Comparison of ENCODE assay signal across 15 cellular contexts in genomic region chr6:139099984-139100383, GRCh38. TPM values are rescaled to one million over a fixed set of nuclear protein-coding genes. Genes with fewer than 3 reads are reported as not detected.
DNase-seq lines count a peak whose midpoint lies in the region; ATAC-seq, FAIRE-seq and TF ChIP-seq lines count a peak whose summit lies in the region.
"Had no signal": no experiment of that assay in that cellular context is flagged by ENCODE, and none has a peak within 500 bp of the region (broad histone marks: within the 10 kb centered on the region; RNA-seq: fewer than 3 reads in every experiment).

No MANE protein-coding gene starts in this region.

- no peaks in the 10 kb centered on the region for H3K9me2 ChIP-seq in PC-3 (replicated peaks; ENCODE audit: low read length)

- H3K79me2 ChIP-seq in PC-3 (ENCODE audit: low read length), result no peaks in the 10 kb centered on the region

- no peaks in the 10 kb centered on the region for H3K36me3 Mint-ChIP-seq in Calu3 (ENCODE audit: insufficient read depth, unreplicated experiment)
- H3K36me3 Mint-ChIP-seq: CD14-positive monocyte had no signal

- POLR2A ChIA-PET in PC-3 (lab: Charles Lee; ENCODE audit: unreplicated experiment), result no interaction called here

- ATAC-seq in GM18907 (IDR thresholded peaks at IDR 0.05; ENCODE audit: unreplicated experiment) (peak; percentile 95), GM21723 (IDR thresholded peaks at IDR 0.05; ENCODE audit: unreplicated experiment) (peak; percentile 92), HG03175 (IDR thresholded peaks at IDR 0.05; ENCODE audit: unreplicated experiment) (peak; percentile 64), PC-3 (no peak)
- ATAC-seq: left ventricle myocardium superior had no signal

- no peak overlapping the region for H3K27ac Mint-ChIP-seq in Calu3 (ENCODE audit: unreplicated experiment)
- H3K27ac Mint-ChIP-seq: CD14-positive monocyte had no signal

- H3K36me3 ChIP-seq in PC-3 (ENCODE audit: low read depth, low read length), result no peaks in the 10 kb centered on the region
- H3K36me3 ChIP-seq: tibial artery had no signal

- TF ChIP-seq CTCF in Calu3 (IDR thresholded peaks at IDR 0.05; ENCODE audit: unreplicated experiment), result no peak
- no peak for TF ChIP-seq CTCF in PC-3 (conservative IDR thresholded peaks at IDR 0.05; ENCODE audit: low read depth, low read length)

- no peaks in the 10 kb centered on the region for H3K9me3 ChIP-seq in PC-3 (ENCODE audit: low read length)
- H3K9me3 ChIP-seq: tibial artery had no signal

- no peaks in the 10 kb centered on the region for H3K4me1 Mint-ChIP-seq in Calu3 (ENCODE audit: low read depth, unreplicated experiment)
- H3K4me1 Mint-ChIP-seq: CD14-positive monocyte had no signal

- no peaks in the 10 kb centered on the region for H3K9me3 Mint-ChIP-seq in Calu3 (ENCODE audit: low read depth, unreplicated experiment)

- TF ChIP-seq POLR2A in GM12891 (IDR thresholded peaks at IDR 0.05; ENCODE audit: low read depth, low read length), result no peak

- H3K27me3 ChIP-seq in PC-3 (ENCODE audit: low read length), result no peaks in the 10 kb centered on the region
- H3K27me3 ChIP-seq: tibial artery had no signal

- no peak overlapping the region for H3K4me3 Mint-ChIP-seq in Calu3 (ENCODE audit: low read depth, unreplicated experiment)
- H3K4me3 Mint-ChIP-seq: CD14-positive monocyte had no signal

- H3F3A ChIP-seq in PC-3 (ENCODE audit: low read length, unreplicated experiment), result no peaks in the 10 kb centered on the region

- CTCF ChIA-PET in Calu3 (lab: Charles Lee) (no interaction called here), PC-3 (lab: Charles Lee) (no interaction called here)

- intact Hi-C loops in Calu3 (cut with micrococcal nuclease; ENCODE audit: unreplicated experiment), result no loop called here
- intact Hi-C loops in PC-3 (cut with micrococcal nuclease), result loop anchor here (10.0 kb wide), 1 partner anchor 285 kb away; no protein-coding TSS in a partner anchor

- H3K4me2 ChIP-seq in PC-3 (ENCODE audit: low read length), result no peak overlapping the region
- H3K4me2 ChIP-seq: PC-9 had no signal

- H3K4me1 ChIP-seq in PC-3 (ENCODE audit: insufficient read depth, low read length), result no peaks in the 10 kb centered on the region
- H3K4me1 ChIP-seq: tibial artery had no signal

- H3K27ac ChIP-seq in PC-3 (ENCODE audit: low read length), result no peak overlapping the region
- H3K27ac ChIP-seq: PC-9, tibial artery had no signal

- no TSS peak for BruUV-seq in Calu3 (replicated peaks; lab: Mats Ljungman, UMichigan)
- BruUV-seq in PC-3 (replicated peaks; lab: Mats Ljungman, UMichigan), result no TSS peak

- peak; percentile 33 for FAIRE-seq in GM12891 (lab: Jason Lieb, UNC)

- H2AFZ ChIP-seq in PC-3 (ENCODE audit: low read length), result no peak overlapping the region
- H2AFZ ChIP-seq: PC-9 had no signal

- H3K27me3 Mint-ChIP-seq in Calu3 (ENCODE audit: unreplicated experiment), result no peaks in the 10 kb centered on the region

- H4K20me1 ChIP-seq in PC-3 (ENCODE audit: low read length), result no peaks in the 10 kb centered on the region

- DNase-seq in GM12891 (ENCODE audit: insufficient read length, low spot score) (peak; percentile 14), Calu3 (no peak), Ammon's horn (ENCODE audit: low spot score) (no peak), glomerular visceral epithelial cell (ENCODE audit: extremely low spot score) (no peak), PC-3 (no peak)
- DNase-seq: activated effector memory CD4-positive, alpha-beta T cell treated with Interleukin-2 at 50 U/mL for 16 hours; foreskin fibroblast; left ventricle myocardium superior; NCI-H2081 treated with DMSO at 0.1 percent for 48 hours; tibial artery had no signal

- no peak overlapping the region for H3K9ac ChIP-seq in PC-3 (ENCODE audit: low read length)

- H3K4me3 ChIP-seq in PC-3 (ENCODE audit: low read length), result no peak overlapping the region
- H3K4me3 ChIP-seq: PC-9, tibial artery had no signal

TF ChIP-seq in GM12891, 5 proteins besides CTCF, POLR2A, EP300 and RAD21:
- TF ChIP-seq TAF1 (IDR thresholded peaks at IDR 0.05; ENCODE audit: low read depth, low read length) (no peak), POLR2AphosphoS5 (IDR thresholded peaks at IDR 0.05; ENCODE audit: low read depth, low read length) (no peak), SPI1 (IDR thresholded peaks at IDR 0.05; ENCODE audit: low read depth, low read length) (no peak), PAX5 (IDR thresholded peaks at IDR 0.05; ENCODE audit: insufficient read depth, low read length, severe bottlenecking) (no peak), POU2F2 (IDR thresholded peaks at IDR 0.05; ENCODE audit: low read depth, low read length) (peak; percentile 71; the same call in 1 of the 2 replicates)
TF ChIP-seq in GM12891: peak in this region for 1.

RNA-seq across cellular contexts. Expression of gene HECA, which starts 34.9 kb away (rescaled TPM):
- 0.86 TPM for polyA plus RNA-seq in GM12891 (2012; ENCODE audit: low read depth, missing spikeins)
- total RNA-seq in Calu3 (2022) (7.1 and 7.5 TPM in 2 replicates), PC-3 (2014; rRNA removed) (4.2 and 7.7 TPM in 2 replicates)
